In the genomic region with DNA sequence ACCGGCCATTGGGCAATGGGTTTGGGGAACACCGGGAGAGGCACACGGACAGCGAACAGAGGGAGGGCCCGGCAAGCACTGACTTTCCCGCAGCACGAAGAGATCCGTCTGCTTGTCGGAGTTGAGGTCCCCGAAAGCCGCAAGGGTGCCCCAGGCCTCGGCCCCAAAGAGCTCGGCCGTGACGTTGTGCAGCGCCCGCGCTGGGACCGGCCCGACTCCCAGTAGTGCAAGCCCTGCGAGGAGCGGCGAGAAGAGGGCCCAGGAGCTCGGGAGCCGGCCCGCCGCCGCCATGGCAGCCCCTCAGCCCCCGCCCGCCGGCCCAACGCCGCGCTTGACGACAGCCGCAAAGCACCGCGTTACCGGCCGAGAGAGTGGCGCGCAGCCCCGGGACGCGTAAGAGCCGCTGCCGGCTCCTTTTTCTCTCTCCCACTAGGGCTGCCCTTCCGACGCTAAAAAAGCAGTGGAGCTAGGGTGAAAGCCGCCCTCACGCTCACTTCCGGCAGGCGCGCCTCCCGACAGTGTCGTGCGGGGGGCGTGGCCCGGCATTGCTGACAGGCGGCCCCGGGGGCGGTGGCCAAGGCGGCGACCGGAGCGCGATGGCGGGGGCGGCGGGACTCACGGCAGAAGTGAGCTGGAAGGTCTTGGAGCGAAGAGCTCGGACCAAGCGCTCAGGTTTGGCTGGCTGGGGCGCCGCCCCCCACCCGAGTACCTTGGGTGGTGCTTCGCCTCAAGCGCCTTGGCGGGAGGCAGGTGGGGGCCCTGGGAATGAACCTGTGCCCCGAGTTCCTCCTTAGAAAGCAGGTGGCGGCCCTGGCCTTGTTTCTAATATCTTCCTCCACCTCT, we compare ENCODE assay signal across 1 cellular context.
TF ChIP-seq lines count a peak whose summit lies in the region.

Gene ITFG1 (minus strand): TSS at position 309 of the 843 bp plus-strand sequence. CDS start 18 bp downstream, at position 291.
Gene PHKB (plus strand): TSS at position 577 of the 843 bp plus-strand sequence. CDS start 20 bp downstream, at position 597.

TF ChIP-seq in K562, 482 proteins besides CTCF, POLR2A, EP300 and RAD21 (continued from another document and continues in another):
- TF ChIP-seq, protein P1, sequence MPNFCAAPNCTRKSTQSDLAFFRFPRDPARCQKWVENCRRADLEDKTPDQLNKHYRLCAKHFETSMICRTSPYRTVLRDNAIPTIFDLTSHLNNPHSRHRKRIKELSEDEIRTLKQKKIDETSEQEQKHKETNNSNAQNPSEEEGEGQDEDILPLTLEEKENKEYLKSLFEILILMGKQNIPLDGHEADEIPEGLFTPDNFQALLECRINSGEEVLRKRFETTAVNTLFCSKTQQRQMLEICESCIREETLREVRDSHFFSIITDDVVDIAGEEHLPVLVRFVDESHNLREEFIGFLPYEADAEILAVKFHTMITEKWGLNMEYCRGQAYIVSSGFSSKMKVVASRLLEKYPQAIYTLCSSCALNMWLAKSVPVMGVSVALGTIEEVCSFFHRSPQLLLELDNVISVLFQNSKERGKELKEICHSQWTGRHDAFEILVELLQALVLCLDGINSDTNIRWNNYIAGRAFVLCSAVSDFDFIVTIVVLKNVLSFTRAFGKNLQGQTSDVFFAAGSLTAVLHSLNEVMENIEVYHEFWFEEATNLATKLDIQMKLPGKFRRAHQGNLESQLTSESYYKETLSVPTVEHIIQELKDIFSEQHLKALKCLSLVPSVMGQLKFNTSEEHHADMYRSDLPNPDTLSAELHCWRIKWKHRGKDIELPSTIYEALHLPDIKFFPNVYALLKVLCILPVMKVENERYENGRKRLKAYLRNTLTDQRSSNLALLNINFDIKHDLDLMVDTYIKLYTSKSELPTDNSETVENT (CRISPR knock-in tag; IDR thresholded peaks at IDR 0.05): peak; percentile 53; the same call in 1 of the 2 replicates
- TF ChIP-seq, protein P2, sequence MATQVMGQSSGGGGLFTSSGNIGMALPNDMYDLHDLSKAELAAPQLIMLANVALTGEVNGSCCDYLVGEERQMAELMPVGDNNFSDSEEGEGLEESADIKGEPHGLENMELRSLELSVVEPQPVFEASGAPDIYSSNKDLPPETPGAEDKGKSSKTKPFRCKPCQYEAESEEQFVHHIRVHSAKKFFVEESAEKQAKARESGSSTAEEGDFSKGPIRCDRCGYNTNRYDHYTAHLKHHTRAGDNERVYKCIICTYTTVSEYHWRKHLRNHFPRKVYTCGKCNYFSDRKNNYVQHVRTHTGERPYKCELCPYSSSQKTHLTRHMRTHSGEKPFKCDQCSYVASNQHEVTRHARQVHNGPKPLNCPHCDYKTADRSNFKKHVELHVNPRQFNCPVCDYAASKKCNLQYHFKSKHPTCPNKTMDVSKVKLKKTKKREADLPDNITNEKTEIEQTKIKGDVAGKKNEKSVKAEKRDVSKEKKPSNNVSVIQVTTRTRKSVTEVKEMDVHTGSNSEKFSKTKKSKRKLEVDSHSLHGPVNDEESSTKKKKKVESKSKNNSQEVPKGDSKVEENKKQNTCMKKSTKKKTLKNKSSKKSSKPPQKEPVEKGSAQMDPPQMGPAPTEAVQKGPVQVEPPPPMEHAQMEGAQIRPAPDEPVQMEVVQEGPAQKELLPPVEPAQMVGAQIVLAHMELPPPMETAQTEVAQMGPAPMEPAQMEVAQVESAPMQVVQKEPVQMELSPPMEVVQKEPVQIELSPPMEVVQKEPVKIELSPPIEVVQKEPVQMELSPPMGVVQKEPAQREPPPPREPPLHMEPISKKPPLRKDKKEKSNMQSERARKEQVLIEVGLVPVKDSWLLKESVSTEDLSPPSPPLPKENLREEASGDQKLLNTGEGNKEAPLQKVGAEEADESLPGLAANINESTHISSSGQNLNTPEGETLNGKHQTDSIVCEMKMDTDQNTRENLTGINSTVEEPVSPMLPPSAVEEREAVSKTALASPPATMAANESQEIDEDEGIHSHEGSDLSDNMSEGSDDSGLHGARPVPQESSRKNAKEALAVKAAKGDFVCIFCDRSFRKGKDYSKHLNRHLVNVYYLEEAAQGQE (CRISPR knock-in tag; IDR thresholded peaks at IDR 0.05; ENCODE audit: low read depth): peak; percentile 52; the same call in 1 of the 2 replicates
- 0 out of 2 replicates have a peak, but pooled peaks have one; percentile 8 for TF ChIP-seq SMAD3 (CRISPR knock-in tag; conservative IDR thresholded peaks at IDR 0.05)
- peak; percentile 80; the same call in 1 of the 2 replicates for TF ChIP-seq MTA3 (IDR thresholded peaks at IDR 0.05; ENCODE audit: borderline replicate concordance)
- peak; percentile 5 for TF ChIP-seq ZNF146 (CRISPR knock-in tag; IDR thresholded peaks at IDR 0.05; ENCODE audit: unreplicated experiment)
- peak; percentile 48; the same call in 1 of the 2 replicates for TF ChIP-seq PHB (CRISPR knock-in tag; IDR thresholded peaks at IDR 0.05)
- TF ChIP-seq ZNF707 (CRISPR knock-in tag; conservative IDR thresholded peaks at IDR 0.05): no peak
- no peak for TF ChIP-seq ZNF551 (CRISPR knock-in tag; IDR thresholded peaks at IDR 0.05)
- TF ChIP-seq POLR2G (IDR thresholded peaks at IDR 0.05; ENCODE audit: low read depth, low read length): peak; percentile 97
- TF ChIP-seq ZNF124 (CRISPR knock-in tag; IDR thresholded peaks at IDR 0.05): no peak
- TF ChIP-seq SIN3B (IDR thresholded peaks at IDR 0.05; ENCODE audit: low read depth): peak; percentile 66
- TF ChIP-seq NRF1 (conservative IDR thresholded peaks at IDR 0.05 in 1 of 2, IDR thresholded peaks at IDR 0.05 in 1 of 2): peak; percentile 69 to 74
- TF ChIP-seq BACH1 (tag; IDR thresholded peaks at IDR 0.05): no peak
- TF ChIP-seq KDM4B (IDR thresholded peaks at IDR 0.05; ENCODE audit: borderline replicate concordance in 2 of 2, low read depth in 1 of 2): no peak
- TF ChIP-seq HCFC1 (IDR thresholded peaks at IDR 0.05; ENCODE audit: low read depth, low read length): peak; percentile 56
- TF ChIP-seq, protein P3, sequence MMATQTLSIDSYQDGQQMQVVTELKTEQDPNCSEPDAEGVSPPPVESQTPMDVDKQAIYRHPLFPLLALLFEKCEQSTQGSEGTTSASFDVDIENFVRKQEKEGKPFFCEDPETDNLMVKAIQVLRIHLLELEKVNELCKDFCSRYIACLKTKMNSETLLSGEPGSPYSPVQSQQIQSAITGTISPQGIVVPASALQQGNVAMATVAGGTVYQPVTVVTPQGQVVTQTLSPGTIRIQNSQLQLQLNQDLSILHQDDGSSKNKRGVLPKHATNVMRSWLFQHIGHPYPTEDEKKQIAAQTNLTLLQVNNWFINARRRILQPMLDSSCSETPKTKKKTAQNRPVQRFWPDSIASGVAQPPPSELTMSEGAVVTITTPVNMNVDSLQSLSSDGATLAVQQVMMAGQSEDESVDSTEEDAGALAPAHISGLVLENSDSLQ (IDR thresholded peaks at IDR 0.05): peak; percentile 92
- TF ChIP-seq ZNF583 (CRISPR knock-in tag; IDR thresholded peaks at IDR 0.05): 0 out of 2 replicates have a peak, but pooled peaks have one; percentile 18
- peak; percentile 92 for TF ChIP-seq TBP (optimal IDR thresholded peaks at IDR 0.05; ENCODE audit: low read depth, low read length)
- no peak for TF ChIP-seq XRCC3 (IDR thresholded peaks at IDR 0.05)
- TF ChIP-seq TAF9B (IDR thresholded peaks at IDR 0.05; ENCODE audit: partially characterized antibody): peak; percentile 85
- peak; percentile 1 for TF ChIP-seq ZFP36 (IDR thresholded peaks at IDR 0.05; ENCODE audit: low read depth, low read length, partially characterized antibody)
- TF ChIP-seq, protein P4, sequence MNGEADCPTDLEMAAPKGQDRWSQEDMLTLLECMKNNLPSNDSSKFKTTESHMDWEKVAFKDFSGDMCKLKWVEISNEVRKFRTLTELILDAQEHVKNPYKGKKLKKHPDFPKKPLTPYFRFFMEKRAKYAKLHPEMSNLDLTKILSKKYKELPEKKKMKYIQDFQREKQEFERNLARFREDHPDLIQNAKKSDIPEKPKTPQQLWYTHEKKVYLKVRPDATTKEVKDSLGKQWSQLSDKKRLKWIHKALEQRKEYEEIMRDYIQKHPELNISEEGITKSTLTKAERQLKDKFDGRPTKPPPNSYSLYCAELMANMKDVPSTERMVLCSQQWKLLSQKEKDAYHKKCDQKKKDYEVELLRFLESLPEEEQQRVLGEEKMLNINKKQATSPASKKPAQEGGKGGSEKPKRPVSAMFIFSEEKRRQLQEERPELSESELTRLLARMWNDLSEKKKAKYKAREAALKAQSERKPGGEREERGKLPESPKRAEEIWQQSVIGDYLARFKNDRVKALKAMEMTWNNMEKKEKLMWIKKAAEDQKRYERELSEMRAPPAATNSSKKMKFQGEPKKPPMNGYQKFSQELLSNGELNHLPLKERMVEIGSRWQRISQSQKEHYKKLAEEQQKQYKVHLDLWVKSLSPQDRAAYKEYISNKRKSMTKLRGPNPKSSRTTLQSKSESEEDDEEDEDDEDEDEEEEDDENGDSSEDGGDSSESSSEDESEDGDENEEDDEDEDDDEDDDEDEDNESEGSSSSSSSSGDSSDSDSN (IDR thresholded peaks at IDR 0.05; ENCODE audit: borderline replicate concordance in 1 of 2, low read depth in 2 of 2, low read length in 2 of 2): peak; percentile 81 to 90; a peak in 2 of 4 replicates
- no peak for TF ChIP-seq NCOR1 (IDR thresholded peaks at IDR 0.05)
- no peak for TF ChIP-seq TRIM25 (IDR thresholded peaks at IDR 0.05; ENCODE audit: borderline replicate concordance)
- TF ChIP-seq ZBTB7A (IDR thresholded peaks at IDR 0.05; ENCODE audit: borderline replicate concordance, control insufficient read depth, low read depth, low read length): peak; percentile 46; the same call in 1 of the 2 replicates
- peak; percentile 64; the same call in 1 of the 2 replicates for TF ChIP-seq NFRKB (IDR thresholded peaks at IDR 0.05; ENCODE audit: low read depth)
- TF ChIP-seq C11orf30 (IDR thresholded peaks at IDR 0.05; ENCODE audit: low read depth): peak; percentile 60; the same call in 1 of the 2 replicates
- TF ChIP-seq CTBP1 (IDR thresholded peaks at IDR 0.05; ENCODE audit: borderline replicate concordance): peak; percentile 66
- peak; percentile 69 for TF ChIP-seq FUS (optimal IDR thresholded peaks at IDR 0.05; ENCODE audit: low read depth, low read length)
- TF ChIP-seq SMC3 (conservative IDR thresholded peaks at IDR 0.05; ENCODE audit: insufficient read depth, low read depth, low read length): 0 out of 2 replicates have a peak, but pooled peaks have one; percentile 9
- peak; percentile 87 for TF ChIP-seq BRD4 (IDR thresholded peaks at IDR 0.05)
- peak; percentile 48; the same call in 1 of the 2 replicates for TF ChIP-seq ETV1 (tag; conservative IDR thresholded peaks at IDR 0.05; ENCODE audit: low read depth)
- TF ChIP-seq ETS1 (conservative IDR thresholded peaks at IDR 0.05; ENCODE audit: control insufficient read depth, low read depth, low read length): 0 out of 2 replicates have a peak, but pooled peaks have one; percentile 24
- 0 out of 2 replicates have a peak, but pooled peaks have one; percentile 39 for TF ChIP-seq ZNF12 (CRISPR knock-in tag; IDR thresholded peaks at IDR 0.05)
- no peak for TF ChIP-seq HDAC6 (IDR thresholded peaks at IDR 0.05; ENCODE audit: low read depth, low read length)
- peak; percentile 68; the same call in 1 of the 2 replicates for TF ChIP-seq RB1 (IDR thresholded peaks at IDR 0.05; ENCODE audit: low read depth)
- TF ChIP-seq TFAP4 (CRISPR knock-in tag; IDR thresholded peaks at IDR 0.05; ENCODE audit: borderline replicate concordance): peak; percentile 60; the same call in 1 of the 2 replicates
- TF ChIP-seq ZNF561 (CRISPR knock-in tag; conservative IDR thresholded peaks at IDR 0.05): no peak
- TF ChIP-seq ATF4 (CRISPR knock-in tag; IDR thresholded peaks at IDR 0.05): no peak
- TF ChIP-seq SP1 (CRISPR knock-in tag; IDR thresholded peaks at IDR 0.05): peak; percentile 86
- 0 out of 2 replicates have a peak, but pooled peaks have one; percentile 69 for TF ChIP-seq ATF6 (CRISPR knock-in tag; IDR thresholded peaks at IDR 0.05)
